ENCODE assay signal across 16 cellular contexts in genomic region chr18:63158012-63158631, GRCh38.
DNase-seq lines count a peak whose midpoint lies in the region; ATAC-seq and TF ChIP-seq lines count a peak whose summit lies in the region.
"Had no signal": no experiment of that assay in that cellular context is flagged by ENCODE, and none has a peak within 500 bp of the region (broad histone marks: within the 10 kb centered on the region; RNA-seq: fewer than 3 reads in every experiment).

No MANE protein-coding gene starts in this region.

- BruUV-seq in OCI-LY7 (replicated peaks; lab: Mats Ljungman, UMichigan) = no TSS peak

- peaks cover 13% of the 10 kb centered on the region for H3K27me3 Mint-ChIP-seq in chondrocyte (ENCODE audit: low read depth)
- no peaks in the 10 kb centered on the region for H3K27me3 Mint-ChIP-seq in stimulated activated memory B cell treated with anti-CD40 and anti-IgM and Interleukin-4, amounts not matched to agents 10 μg/mL and 1 μg/mL and 100 μg/mL, for 72 hours

- H3K9me3 ChIP-seq in OCI-LY7 (ENCODE audit: low read length) = no peaks in the 10 kb centered on the region
- H3K9me3 ChIP-seq: neutrophil had no signal

- CTCF ChIA-PET in OCI-LY7 (lab: Charles Lee; ENCODE audit: unreplicated experiment) = no interaction called here

- H3K9me3 Mint-ChIP-seq in chondrocyte (ENCODE audit: low read depth) = no peaks in the 10 kb centered on the region
- H3K9me3 Mint-ChIP-seq in stimulated activated memory B cell treated with anti-CD40 and anti-IgM and Interleukin-4, amounts not matched to agents 10 μg/mL and 1 μg/mL and 100 μg/mL, for 72 hours = peaks cover 2% of the 10 kb centered on the region
- H3K9me3 Mint-ChIP-seq: H9 had no signal

- peak overlapping the region; percentile 69 for H3K27ac Mint-ChIP-seq in chondrocyte (ENCODE audit: unreplicated experiment)
- peak overlapping the region; percentile 94 for H3K27ac Mint-ChIP-seq in stimulated activated memory B cell treated with anti-CD40 and anti-IgM and Interleukin-4, amounts not matched to agents 10 μg/mL and 1 μg/mL and 100 μg/mL, for 72 hours

- H3K4me3 Mint-ChIP-seq in chondrocyte (ENCODE audit: unreplicated experiment) = peak overlapping the region; percentile 26
- H3K4me3 Mint-ChIP-seq in stimulated activated memory B cell treated with anti-CD40 and anti-IgM and Interleukin-4, amounts not matched to agents 10 μg/mL and 1 μg/mL and 100 μg/mL, for 72 hours = peak overlapping the region; percentile 88
- H3K4me3 Mint-ChIP-seq: H9 had no signal

- intact Hi-C loops in OCI-LY7 (cut with micrococcal nuclease; ENCODE audit: unreplicated experiment) (loop anchor here (5.0 kb wide), 1 partner anchor 49 kb away; no protein-coding TSS in a partner anchor), left cardiac atrium (cut with DNase I) (loop anchor here in 1 of 2 donors (10.0 kb wide), 1 partner anchor 143 kb away; no protein-coding TSS in a partner anchor)

- H2AFZ ChIP-seq in OCI-LY7 (ENCODE audit: low read length) = peak overlapping the region; percentile 98

- peak overlapping the region; percentile 45 for H3K27ac ChIP-seq in OCI-LY7 (ENCODE audit: low read depth, low read length, poor library complexity, severe bottlenecking)
- H3K27ac ChIP-seq: neutrophil had no signal

- H3K4me1 ChIP-seq in OCI-LY7 (ENCODE audit: insufficient read depth, low read length, poor library complexity, severe bottlenecking) = peaks cover 82% of the 10 kb centered on the region

- ATAC-seq in activated CD4-positive, CD25-positive, alpha-beta regulatory T cell treated with anti-CD3 and anti-CD28 coated beads, Interleukin-2, amount 50 U/mL, for 24 hours = no peak
- peak; percentile 3 for ATAC-seq in stimulated activated memory B cell treated with anti-CD40 and anti-IgM and Interleukin-4, amounts not matched to agents 10 μg/mL and 1 μg/mL and 100 μg/mL, for 72 hours
- ATAC-seq in left cardiac atrium = no peak
- ATAC-seq in GM18907 (IDR thresholded peaks at IDR 0.05; ENCODE audit: unreplicated experiment) = no peak

- H3K4me1 Mint-ChIP-seq in chondrocyte (ENCODE audit: low read depth) = peaks cover 66% of the 10 kb centered on the region
- peaks cover 99% of the 10 kb centered on the region for H3K4me1 Mint-ChIP-seq in stimulated activated memory B cell treated with anti-CD40 and anti-IgM and Interleukin-4, amounts not matched to agents 10 μg/mL and 1 μg/mL and 100 μg/mL, for 72 hours

- peak overlapping the region; percentile 56 for H3K4me3 ChIP-seq in OCI-LY7 (ENCODE audit: low read depth, low read length, poor library complexity, severe bottlenecking)

- TF ChIP-seq CTCF in OCI-LY7 (conservative IDR thresholded peaks at IDR 0.05; ENCODE audit: low read length) = no peak
- no peak for TF ChIP-seq CTCF in chondrocyte (IDR thresholded peaks at IDR 0.05)

- POLR2A ChIA-PET in OCI-LY7 (lab: Charles Lee) = interaction anchor here (0.6 to 1.4 kb wide), 4 partner anchors 19 to 153 kb away, joined by 3 to 7 read pairs (median 4); no protein-coding TSS in a partner anchor

- peaks cover 4% of the 10 kb centered on the region for H3K36me3 Mint-ChIP-seq in chondrocyte (ENCODE audit: low read depth)
- peaks cover 14% of the 10 kb centered on the region for H3K36me3 Mint-ChIP-seq in stimulated activated memory B cell treated with anti-CD40 and anti-IgM and Interleukin-4, amounts not matched to agents 10 μg/mL and 1 μg/mL and 100 μg/mL, for 72 hours

- no peaks in the 10 kb centered on the region for H3K36me3 ChIP-seq in OCI-LY7 (ENCODE audit: insufficient read depth, low read length)
- H3K36me3 ChIP-seq: neutrophil had no signal

- H3K4me2 ChIP-seq in OCI-LY7 (ENCODE audit: low read length) = peak overlapping the region; percentile 90

- H3K9me2 ChIP-seq in OCI-LY7 (ENCODE audit: insufficient read depth, low read length) = no peaks in the 10 kb centered on the region

- H3K79me2 ChIP-seq in OCI-LY7 (ENCODE audit: insufficient read depth, low read depth, low read length) = no peaks in the 10 kb centered on the region

- peak; percentile 48 for DNase-seq in activated CD4-positive, CD25-positive, alpha-beta regulatory T cell treated with anti-CD3 and anti-CD28 coated beads, Interleukin-2, amount 50 U/mL, for 72 hours
- no peak for DNase-seq in OCI-LY7 (ENCODE audit: low spot score)
- no peak for DNase-seq in chondrocyte (ENCODE audit: low spot score)
- no peak for DNase-seq in NCI-H146 (lab: John Stamatoyannopoulos, UW)
- no peak for DNase-seq in left cardiac atrium
- DNase-seq: activated gamma-delta T cell treated with Interleukin-2 at 50 U/mL for 16 hours, foreskin melanocyte, H9, KBM-7, kidney glomerular epithelial cell, NCI-H2081 treated with DMSO at 0.1 percent for 48 hours, T1000 had no signal

- H4K20me1 ChIP-seq in OCI-LY7 (ENCODE audit: insufficient read depth, low read length) = no peaks in the 10 kb centered on the region
